8 cellular contexts compared by ENCODE assay signal in genomic region chr18:50286391-50287027, GRCh38. TPM values are rescaled to one million over a fixed set of nuclear protein-coding genes. Genes with fewer than 3 reads are reported as not detected.
DNase-seq lines count a peak whose midpoint lies in the region; ATAC-seq and TF ChIP-seq lines count a peak whose summit lies in the region.

No MANE protein-coding gene starts in this region.

- peak overlapping the region; percentile 79 for H3K9ac ChIP-seq in DND-41 (ENCODE audit: low read depth, low read length)
- peak overlapping the region; percentile 76; the same call in 1 of the 2 replicates for H3K9ac ChIP-seq in KMS-11

- H3K36me3 ChIP-seq in DND-41 (ENCODE audit: insufficient read depth, low read length), result peaks cover 50% of the 10 kb centered on the region
- no peaks in the 10 kb centered on the region; the same call in 1 of the 2 replicates for H3K36me3 ChIP-seq in KMS-11 (ENCODE audit: insufficient read depth)

- H3K79me2 ChIP-seq in DND-41 (ENCODE audit: insufficient read depth, low read length) (peaks cover 38% of the 10 kb centered on the region), KMS-11 (ENCODE audit: insufficient read depth, low read depth) (peaks cover 17% of the 10 kb centered on the region; the same call in 1 of the 2 replicates)

- H3K4me1 Mint-ChIP-seq in activated CD8-positive, alpha-beta memory T cell treated with anti-CD3 and anti-CD28 coated beads, Interleukin-2, amount 10 ng/mL, durations not matched to agents 7 days and 5 days, result peaks cover 45% of the 10 kb centered on the region
- H3K4me1 Mint-ChIP-seq in glutamatergic neuron (ENCODE audit: low read depth, unreplicated experiment), result peaks cover 6% of the 10 kb centered on the region

- H3K4me2 ChIP-seq in DND-41 (ENCODE audit: insufficient read depth, low read length) (peak overlapping the region; percentile 66), KMS-11 (peak overlapping the region; percentile 81)

- peaks cover 36% of the 10 kb centered on the region for H3K4me1 ChIP-seq in DND-41 (ENCODE audit: insufficient read depth, low read length)
- H3K4me1 ChIP-seq in KMS-11 (ENCODE audit: low read depth, poor library complexity, severe bottlenecking), result peaks cover 20% of the 10 kb centered on the region

- CTCF ChIA-PET in activated CD8-positive, alpha-beta memory T cell treated with anti-CD3 and anti-CD28 coated beads, Interleukin-2, amount 10 ng/mL, durations not matched to agents 7 days and 5 days (lab: Charles Lee), result no interaction called here

- H2AFZ ChIP-seq in DND-41 (ENCODE audit: low read depth, low read length), result peak overlapping the region; percentile 79
- no peak overlapping the region for H2AFZ ChIP-seq in KMS-11 (ENCODE audit: low read depth)

- H3K27me3 Mint-ChIP-seq in activated CD8-positive, alpha-beta memory T cell treated with anti-CD3 and anti-CD28 coated beads, Interleukin-2, amount 10 ng/mL, durations not matched to agents 7 days and 5 days, result no peaks in the 10 kb centered on the region
- H3K27me3 Mint-ChIP-seq in glutamatergic neuron (ENCODE audit: unreplicated experiment), result peaks cover 16% of the 10 kb centered on the region

- peak overlapping the region; percentile 94 for H3K27ac Mint-ChIP-seq in activated CD8-positive, alpha-beta memory T cell treated with anti-CD3 and anti-CD28 coated beads, Interleukin-2, amount 10 ng/mL, durations not matched to agents 7 days and 5 days
- peak overlapping the region; percentile 89 for H3K27ac Mint-ChIP-seq in glutamatergic neuron (ENCODE audit: unreplicated experiment)

- ATAC-seq in DND-41 (ENCODE audit: insufficient read depth, low read depth), result no peak
- no peak for ATAC-seq in activated CD8-positive, alpha-beta memory T cell treated with anti-CD3 and anti-CD28 coated beads, Interleukin-2, amount 10 ng/mL, durations not matched to agents 7 days and 5 days
- no peak for ATAC-seq in GM18870 (IDR thresholded peaks at IDR 0.05; ENCODE audit: unreplicated experiment)

- H3K27me3 ChIP-seq in DND-41 (ENCODE audit: insufficient read depth, low read length, poor library complexity) (no peaks in the 10 kb centered on the region), KMS-11 (ENCODE audit: insufficient read depth, low read depth) (no peaks in the 10 kb centered on the region)

- H3K4me3 ChIP-seq in DND-41 (ENCODE audit: low read depth in 1 of 2, low read length in 2 of 2), result peak overlapping the region; percentile 79 to 90; a peak in 3 of 4 replicates
- no peak overlapping the region for H3K4me3 ChIP-seq in KMS-11 (IDR thresholded peaks at IDR 0.05; ENCODE audit: insufficient read depth, low read depth, low read length)
- peak overlapping the region; percentile 93 for H3K4me3 ChIP-seq in skeletal muscle cell (ENCODE audit: low read depth, low read length)

- H3K27ac ChIP-seq in DND-41 (ENCODE audit: low read length), result peak overlapping the region; percentile 84
- H3K27ac ChIP-seq in KMS-11, result no peak overlapping the region

- peak overlapping the region; percentile 92 for H3K4me3 Mint-ChIP-seq in activated CD8-positive, alpha-beta memory T cell treated with anti-CD3 and anti-CD28 coated beads, Interleukin-2, amount 10 ng/mL, durations not matched to agents 7 days and 5 days
- H3K4me3 Mint-ChIP-seq in glutamatergic neuron (ENCODE audit: unreplicated experiment), result peak overlapping the region; percentile 99

- no peaks in the 10 kb centered on the region for H3K9me3 ChIP-seq in DND-41 (ENCODE audit: insufficient read depth, low read length, severe bottlenecking)

- H4K20me1 ChIP-seq in DND-41 (ENCODE audit: insufficient read depth, low read length) (peaks cover 6% of the 10 kb centered on the region; the same call in 1 of the 2 replicates), KMS-11 (ENCODE audit: insufficient read depth) (no peaks in the 10 kb centered on the region)

- TF ChIP-seq CTCF in DND-41 (IDR thresholded peaks at IDR 0.05; ENCODE audit: borderline replicate concordance, extremely low read depth, low read length, poor library complexity, severe bottlenecking) (no peak), KMS-11 (conservative IDR thresholded peaks at IDR 0.05; ENCODE audit: low read depth, low read length) (no peak), glutamatergic neuron (IDR thresholded peaks at IDR 0.05; ENCODE audit: partially characterized antibody, unreplicated experiment) (no peak), GM10266 (IDR thresholded peaks at IDR 0.05; ENCODE audit: control insufficient read depth, insufficient read depth, low read depth, missing control alignments) (no peak)

- peaks cover 40% of the 10 kb centered on the region for H3K36me3 Mint-ChIP-seq in activated CD8-positive, alpha-beta memory T cell treated with anti-CD3 and anti-CD28 coated beads, Interleukin-2, amount 10 ng/mL, durations not matched to agents 7 days and 5 days
- H3K36me3 Mint-ChIP-seq in glutamatergic neuron (ENCODE audit: unreplicated experiment), result peaks cover 4% of the 10 kb centered on the region

- no peaks in the 10 kb centered on the region for H3K9me3 Mint-ChIP-seq in activated CD8-positive, alpha-beta memory T cell treated with anti-CD3 and anti-CD28 coated beads, Interleukin-2, amount 10 ng/mL, durations not matched to agents 7 days and 5 days (ENCODE audit: low read depth)
- H3K9me3 Mint-ChIP-seq in glutamatergic neuron (ENCODE audit: unreplicated experiment), result peaks cover 23% of the 10 kb centered on the region

- DNase-seq in DND-41, result peak; percentile 26
- peak; percentile 80 for DNase-seq in activated CD8-positive, alpha-beta memory T cell treated with anti-CD3 and anti-CD28 coated beads, Interleukin-2, amount 10 ng/mL, durations not matched to agents 7 days and 5 days
- no peak for DNase-seq in glutamatergic neuron
- no peak for DNase-seq in skeletal muscle cell (ENCODE audit: low read depth)
- no peak for DNase-seq in NCI-H1436 treated with DMSO at 0.1 percent for 48 hours (lab: John Stamatoyannopoulos, UW)
- DNase-seq in GM10266 (ENCODE audit: extremely low spot score), result no peak

RNA-seq across cellular contexts. Expression of gene CXXC1, which starts 1.0 kb away (rescaled TPM):
- 100 to 1,000 TPM; 128 to 150 TPM for total RNA-seq in activated CD8-positive, alpha-beta memory T cell treated with anti-CD3 and anti-CD28 coated beads, Interleukin-2, amount 10 ng/mL, durations not matched to agents 7 days and 5 days
- total RNA-seq in glutamatergic neuron (ENCODE audit: unreplicated experiment), result 66.3 TPM

RNA-seq across cellular contexts. Expression of gene MBD1, which starts 5.2 kb away (rescaled TPM):
- 100 to 1,000 TPM in 1 of 2 experiments, 10 to 100 TPM in 1; 97.8 to 106 TPM for total RNA-seq in activated CD8-positive, alpha-beta memory T cell treated with anti-CD3 and anti-CD28 coated beads, Interleukin-2, amount 10 ng/mL, durations not matched to agents 7 days and 5 days
- 91.0 TPM for total RNA-seq in glutamatergic neuron (ENCODE audit: unreplicated experiment)

RNA-seq across cellular contexts. Expression of gene CFAP53, which starts 20.2 kb away (rescaled TPM):
- total RNA-seq in activated CD8-positive, alpha-beta memory T cell treated with anti-CD3 and anti-CD28 coated beads, Interleukin-2, amount 10 ng/mL, durations not matched to agents 7 days and 5 days, result under 1 TPM; 0.16 to 0.50 TPM
- 0.22 TPM for total RNA-seq in glutamatergic neuron (ENCODE audit: unreplicated experiment)

Comparison
In these comparisons a context has a peak if more than half of its experiments do, and no peak if none do; other contexts are left out.
1. DNase-seq: peak in DND-41 (single experiment) and activated CD8-positive, alpha-beta memory T cell treated with anti-CD3 and anti-CD28 coated beads, Interleukin-2, amount 10 ng/mL, durations not matched to agents 7 days and 5 days (single experiment); none in glutamatergic neuron (single experiment), skeletal muscle cell (single experiment), NCI-H1436 treated with DMSO at 0.1 percent for 48 hours (single experiment) and GM10266 (single experiment).